Comparison of ENCODE assay signal across 32 cellular contexts in the genomic region with DNA sequence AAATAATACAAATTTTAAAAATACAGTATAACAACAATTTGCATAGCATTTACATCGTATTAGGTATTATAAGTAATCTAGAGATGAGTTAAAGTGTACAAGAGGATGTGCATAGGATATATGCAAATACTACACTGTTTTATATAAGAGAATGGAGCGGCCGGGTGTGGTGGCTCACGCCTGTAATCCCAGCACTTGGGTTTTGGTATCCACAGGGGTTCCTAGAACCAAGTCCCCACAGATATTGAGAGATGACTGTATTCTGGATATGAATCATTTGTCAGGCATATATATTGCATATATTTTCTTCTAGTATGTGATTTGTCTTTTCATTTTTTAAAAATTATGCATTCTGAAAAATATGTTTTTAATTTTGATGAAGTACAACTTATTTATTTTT.
"Had no signal": no experiment of that assay in that cellular context is flagged by ENCODE, and none has a peak within 500 bp of the region (broad histone marks: within the 10 kb centered on the region; RNA-seq: fewer than 3 reads in every experiment).

No MANE protein-coding gene starts in this region.

- ATAC-seq: activated CD4-positive, CD25-positive, alpha-beta regulatory T cell treated with anti-CD3 and anti-CD28 coated beads, Interleukin-2, amount 50 U/mL, for 24 hours; activated CD8-positive, alpha-beta memory T cell treated with anti-CD3 and anti-CD28 coated beads, Interleukin-2, amount 10 ng/mL, durations not matched to agents 7 days and 5 days; activated naive CD8-positive, alpha-beta T cell treated with anti-CD3 and anti-CD28 coated beads, Interleukin-2, amount 50 U/mL, for 24 hours; body of pancreas; effector memory CD8-positive, alpha-beta T cell; foreskin keratinocyte; gastrocnemius medialis; heart left ventricle; SK-N-SH treated with all-trans-retinoic acid at 6 μM for 48 hours; T-helper 17 cell had no signal

- H3K9me3 Mint-ChIP-seq: activated B cell treated with CpG ODN at 0.5 μM for 24 hours; activated naive CD8-positive, alpha-beta T cell treated with anti-CD3 and anti-CD28 coated beads for 36 hours; activated naive CD8-positive, alpha-beta T cell treated with anti-CD3 and anti-CD28 coated beads, Interleukin-2, amount 50 U/mL, for 24 hours; activated T-cell treated with anti-CD3 and anti-CD28 coated beads, Interleukin-2, amount 50 U/mL, for 24 hours; activated T-helper 1 cell treated with anti-CD3 and anti-CD28 coated beads, Interleukin-12 subunit alpha, Interleukin-12 subunit beta, Interleukin-2, Interleukin-4 antibody, amounts not matched to agents 30 ng/mL and 10 ng/mL and 1 ng/mL, durations not matched to agents 14 hours and 24 hours and 36 hours; effector memory CD8-positive, alpha-beta T cell; T-helper 2 cell treated with Interferon-gamma antibody and Interleukin-4, amounts not matched to agents 5 μg/mL and 100 μg/mL, for 36 hours had no signal

- H3K27ac Mint-ChIP-seq: activated B cell treated with CpG ODN at 0.5 μM for 24 hours; activated CD8-positive, alpha-beta memory T cell treated with anti-CD3 and anti-CD28 coated beads, Interleukin-2, amount 10 ng/mL, durations not matched to agents 7 days and 5 days; activated naive CD8-positive, alpha-beta T cell treated with anti-CD3 and anti-CD28 coated beads for 36 hours; activated naive CD8-positive, alpha-beta T cell treated with anti-CD3 and anti-CD28 coated beads, Interleukin-2, amount 50 U/mL, for 24 hours; activated T-cell treated with anti-CD3 and anti-CD28 coated beads, Interleukin-2, amount 50 U/mL, for 24 hours; activated T-helper 1 cell treated with anti-CD3 and anti-CD28 coated beads, Interleukin-12 subunit alpha, Interleukin-12 subunit beta, Interleukin-2, Interleukin-4 antibody, amounts not matched to agents 30 ng/mL and 10 ng/mL and 1 ng/mL, durations not matched to agents 14 hours and 24 hours and 36 hours; T-helper 17 cell; T-helper 2 cell treated with Interferon-gamma antibody and Interleukin-4, amounts not matched to agents 5 μg/mL and 100 μg/mL, for 36 hours had no signal

- H3K36me3 Mint-ChIP-seq: activated CD8-positive, alpha-beta memory T cell treated with anti-CD3 and anti-CD28 coated beads, Interleukin-2, amount 10 ng/mL, durations not matched to agents 7 days and 5 days; activated naive CD8-positive, alpha-beta T cell treated with anti-CD3 and anti-CD28 coated beads for 36 hours had no signal

- H3K4me3 Mint-ChIP-seq: activated B cell treated with CpG ODN at 0.5 μM for 24 hours; activated CD8-positive, alpha-beta memory T cell treated with anti-CD3 and anti-CD28 coated beads, Interleukin-2, amount 10 ng/mL, durations not matched to agents 7 days and 5 days; activated naive CD8-positive, alpha-beta T cell treated with anti-CD3 and anti-CD28 coated beads for 36 hours; activated naive CD8-positive, alpha-beta T cell treated with anti-CD3 and anti-CD28 coated beads, Interleukin-2, amount 50 U/mL, for 24 hours; activated T-cell treated with anti-CD3 and anti-CD28 coated beads, Interleukin-2, amount 50 U/mL, for 24 hours; activated T-helper 1 cell treated with anti-CD3 and anti-CD28 coated beads, Interleukin-12 subunit alpha, Interleukin-12 subunit beta, Interleukin-2, Interleukin-4 antibody, amounts not matched to agents 30 ng/mL and 10 ng/mL and 1 ng/mL, durations not matched to agents 14 hours and 24 hours and 36 hours; effector memory CD8-positive, alpha-beta T cell; T-helper 17 cell; T-helper 2 cell treated with Interferon-gamma antibody and Interleukin-4, amounts not matched to agents 5 μg/mL and 100 μg/mL, for 36 hours had no signal

- DNase-seq: activated B cell treated with CpG ODN at 0.5 μM for 24 hours; activated CD4-positive, alpha-beta T cell treated with anti-CD3 and anti-CD28 coated beads for 4 hours; activated CD8-positive, alpha-beta memory T cell treated with anti-CD3 and anti-CD28 coated beads, Interleukin-2, amount 10 ng/mL, durations not matched to agents 7 days and 5 days; activated CD8-positive, alpha-beta memory T cell treated with anti-CD3 and anti-CD28 coated beads, Interleukin-2, amount 50 U/mL, for 48 hours; activated gamma-delta T cell; activated naive CD4-positive, alpha-beta T cell treated with anti-CD3 and anti-CD28 coated beads, Interleukin-2, amount 50 U/mL, for 16 hours; activated naive CD4-positive, alpha-beta T cell treated with Interleukin-2 at 50 U/mL for 16 hours; activated naive CD8-positive, alpha-beta T cell treated with anti-CD3 and anti-CD28 coated beads for 36 hours; activated naive CD8-positive, alpha-beta T cell treated with anti-CD3 and anti-CD28 coated beads, Interleukin-2, amount 50 U/mL, for 24 hours; activated T-cell treated with anti-CD3 and anti-CD28 coated beads for 4 hours; activated T-cell treated with anti-CD3 and anti-CD28 coated beads, Interleukin-2, amount 50 U/mL, for 24 hours; adrenal gland; amygdala; aorta; body of pancreas; caudate nucleus; cortex of kidney; dermis blood vessel endothelial cell; effector CD4-positive, alpha-beta T cell; effector memory CD8-positive, alpha-beta T cell; erythroblast; foreskin keratinocyte; gastrocnemius medialis; glutamatergic neuron; heart left ventricle; T-helper 17 cell; T1000; WERI-Rb-1 had no signal

- H3K4me1 Mint-ChIP-seq: activated B cell treated with CpG ODN at 0.5 μM for 24 hours; activated CD8-positive, alpha-beta memory T cell treated with anti-CD3 and anti-CD28 coated beads, Interleukin-2, amount 10 ng/mL, durations not matched to agents 7 days and 5 days; activated naive CD8-positive, alpha-beta T cell treated with anti-CD3 and anti-CD28 coated beads for 36 hours; activated naive CD8-positive, alpha-beta T cell treated with anti-CD3 and anti-CD28 coated beads, Interleukin-2, amount 50 U/mL, for 24 hours; T-helper 17 cell had no signal
